In genomic region chr7:140179339-140179738, GRCh38 we compare ENCODE assay signal across 19 cellular contexts. TPM values are rescaled to one million over a fixed set of nuclear protein-coding genes. Genes with fewer than 3 reads are reported as not detected.
A peak's percentile ranks its signal among the peaks of the same experiment; 100 is the strongest.
DNase-seq lines count a peak whose midpoint lies in the region; TF ChIP-seq lines count a peak whose summit lies in the region.
"Had no signal": no experiment of that assay in that cellular context is flagged by ENCODE, and none has a peak within 500 bp of the region (broad histone marks: within the 10 kb centered on the region; RNA-seq: fewer than 3 reads in every experiment).

No MANE protein-coding gene starts in this region.

- H3K9me3 ChIP-seq in BLaER1 treated with 17β-estradiol and CSF1 and Interleukin-3, amounts not matched to agents 10 nM and 100 nM (replicated peaks in 1 of 11) = peaks cover 0 to 15% (median 0%) of the 10 kb centered on the region in 11 experiments; a peak in 10 of 22 replicates
- H3K9me3 ChIP-seq in endodermal cell (ENCODE audit: control insufficient read depth, low read length) (no peaks in the 10 kb centered on the region), testis (no peaks in the 10 kb centered on the region)

- peak overlapping the region in 6 of 11 experiments; percentile 87 to 98 (median 90); a peak in 11 of 22 replicates for H3K4me2 ChIP-seq in BLaER1 treated with 17β-estradiol and CSF1 and Interleukin-3, amounts not matched to agents 10 nM and 100 nM

- TF ChIP-seq CTCF in endodermal cell (conservative IDR thresholded peaks at IDR 0.05) = no peak
- no peak for TF ChIP-seq CTCF in testis (IDR thresholded peaks at IDR 0.05)

- peaks cover 16 to 26% (median 21%) of the 10 kb centered on the region in 10 experiments for H3K4me1 ChIP-seq in BLaER1 treated with 17β-estradiol and CSF1 and Interleukin-3, amounts not matched to agents 10 nM and 100 nM
- no peaks in the 10 kb centered on the region for H3K4me1 ChIP-seq in endodermal cell (ENCODE audit: control insufficient read depth, insufficient read depth, low read length)
- H3K4me1 ChIP-seq in testis = peaks cover 4% of the 10 kb centered on the region

- peaks cover 5 to 8% (median 7%) of the 10 kb centered on the region in 11 experiments; a peak in 19 of 22 replicates for H4K20me1 ChIP-seq in BLaER1 treated with 17β-estradiol and CSF1 and Interleukin-3, amounts not matched to agents 10 nM and 100 nM

- H3K27ac ChIP-seq in BLaER1 treated with 17β-estradiol and CSF1 and Interleukin-3, amounts not matched to agents 10 nM and 100 nM = peak overlapping the region in 1 of 11 experiments; percentile 100; a peak in 1 of 22 replicates
- H3K27ac ChIP-seq in endodermal cell (ENCODE audit: low read depth, low read length) (no peak overlapping the region), caudate nucleus (ENCODE audit: low read depth, low read length) (no peak overlapping the region), testis (no peak overlapping the region)
- H3K27ac ChIP-seq: 22Rv1, RWPE1 had no signal

- H3K36me3 Mint-ChIP-seq in IgD-negative memory B cell (peaks cover 3% of the 10 kb centered on the region), endodermal cell (ENCODE audit: low read depth) (peaks cover 1% of the 10 kb centered on the region)
- H3K36me3 Mint-ChIP-seq in dendritic cell treated with granulocyte-macrophage colony-stimulating factor and Interleukin-4, amounts not matched to agents 40 ng/mL and 50 ng/mL, for 4 days (ENCODE audit: low read depth) = peaks cover 44% of the 10 kb centered on the region

- peaks cover 11 to 16% (median 14%) of the 10 kb centered on the region in 3 donors for H3K4me1 Mint-ChIP-seq in IgD-negative memory B cell
- H3K4me1 Mint-ChIP-seq in dendritic cell treated with granulocyte-macrophage colony-stimulating factor and Interleukin-4, amounts not matched to agents 40 ng/mL and 50 ng/mL, for 4 days (ENCODE audit: low read depth) = peaks cover 28% of the 10 kb centered on the region
- H3K4me1 Mint-ChIP-seq in endodermal cell = peaks cover 12% of the 10 kb centered on the region

- H3K4me3 ChIP-seq in BLaER1 treated with 17β-estradiol and CSF1 and Interleukin-3, amounts not matched to agents 10 nM and 100 nM = peak overlapping the region in 4 of 10 experiments; percentile 90 to 99 (median 96); a peak in 8 of 20 replicates
- H3K4me3 ChIP-seq in endodermal cell (ENCODE audit: low read length) (no peak overlapping the region), testis (no peak overlapping the region)

- peak overlapping the region in 1 of 11 experiments; percentile 100; a peak in 1 of 22 replicates for H3K9ac ChIP-seq in BLaER1 treated with 17β-estradiol and CSF1 and Interleukin-3, amounts not matched to agents 10 nM and 100 nM
- H3K9ac ChIP-seq in endodermal cell (ENCODE audit: extremely low read depth, low read length, poor library complexity, severe bottlenecking) = no peak overlapping the region

- H3K27ac Mint-ChIP-seq in IgD-negative memory B cell = peak overlapping the region in 2 of 3 donors; percentile 60 to 99
- peak overlapping the region; percentile 11 for H3K27ac Mint-ChIP-seq in dendritic cell treated with granulocyte-macrophage colony-stimulating factor and Interleukin-4, amounts not matched to agents 40 ng/mL and 50 ng/mL, for 4 days
- H3K27ac Mint-ChIP-seq in endodermal cell = no peak overlapping the region
- H3K27ac Mint-ChIP-seq: B cell had no signal

- H3K4me3 Mint-ChIP-seq in IgD-negative memory B cell (peak overlapping the region in 1 of 4 donors; percentile 97), endodermal cell (no peak overlapping the region)
- H3K4me3 Mint-ChIP-seq in dendritic cell treated with granulocyte-macrophage colony-stimulating factor and Interleukin-4, amounts not matched to agents 40 ng/mL and 50 ng/mL, for 4 days = no peak overlapping the region

- H3K27me3 Mint-ChIP-seq in IgD-negative memory B cell (peaks cover 8% of the 10 kb centered on the region), endodermal cell (ENCODE audit: insufficient read depth) (peaks cover 34% of the 10 kb centered on the region)
- peaks cover 33% of the 10 kb centered on the region for H3K27me3 Mint-ChIP-seq in dendritic cell treated with granulocyte-macrophage colony-stimulating factor and Interleukin-4, amounts not matched to agents 40 ng/mL and 50 ng/mL, for 4 days

- DNase-seq in activated CD4-positive, alpha-beta T cell treated with anti-CD3 and anti-CD28 coated beads for 48 hours = peak; percentile 12
- DNase-seq in activated CD4-positive, alpha-beta T cell treated with anti-CD3 and anti-CD28 coated beads for 1 hour = no peak
- DNase-seq in endodermal cell (no peak), caudate nucleus (lab: John Stamatoyannopoulos, UW) (no peak), testis (no peak)
- DNase-seq: IMR-90, NCI-H1048, NCI-H1417, NCI-H1694, NCI-H2029 treated with DMSO at 0.1 percent for 48 hours, NCI-H2227 treated with DMSO at 0.1 percent for 48 hours, NCI-H526 treated with DMSO at 0.1 percent for 48 hours, SHP77 had no signal

- WGBS in endodermal cell (ENCODE audit: insufficient coverage in 1 of 2, insufficient read length in 1 of 2), 2 experiments = 87 to 95% methylated on average over 5 of the region's 5 CpGs
- WGBS in testis, 2 donors = 82 to 89% methylated on average over 5 of the region's 5 CpGs

- H3K9me3 Mint-ChIP-seq in IgD-negative memory B cell = no peaks in the 10 kb centered on the region
- H3K9me3 Mint-ChIP-seq in dendritic cell treated with granulocyte-macrophage colony-stimulating factor and Interleukin-4, amounts not matched to agents 40 ng/mL and 50 ng/mL, for 4 days = peaks cover 13% of the 10 kb centered on the region
- H3K9me3 Mint-ChIP-seq in endodermal cell = peaks cover 3% of the 10 kb centered on the region

- H3K27me3 ChIP-seq in BLaER1 treated with 17β-estradiol and CSF1 and Interleukin-3, amounts not matched to agents 10 nM and 100 nM = peaks cover 0 to 4% (median 0%) of the 10 kb centered on the region in 11 experiments; a peak in 1 of 22 replicates
- H3K27me3 ChIP-seq in endodermal cell (ENCODE audit: control insufficient read depth, insufficient read depth, low read length, poor library complexity, severe bottlenecking) (peaks cover 28% of the 10 kb centered on the region), testis (no peaks in the 10 kb centered on the region)

- intact Hi-C loops in dendritic cell treated with granulocyte-macrophage colony-stimulating factor and Interleukin-4, amounts not matched to agents 40 ng/mL and 50 ng/mL, for 4 days (cut with micrococcal nuclease) = loop anchor here (5.0 kb wide), 1 partner anchor 123 kb away; no protein-coding TSS in a partner anchor
- intact Hi-C loops in testis (cut with DNase I; ENCODE audit: low total_unique reads) = loop anchor here (10.0 kb wide), 1 partner anchor 145 kb away; no protein-coding TSS in a partner anchor

- no peak for TF ChIP-seq POLR2A in testis (IDR thresholded peaks at IDR 0.05)

- H3K36me3 ChIP-seq in BLaER1 treated with 17β-estradiol and CSF1 and Interleukin-3, amounts not matched to agents 10 nM and 100 nM = peaks cover 0 to 5% (median 0%) of the 10 kb centered on the region in 11 experiments; a peak in 4 of 22 replicates
- no peaks in the 10 kb centered on the region for H3K36me3 ChIP-seq in endodermal cell (ENCODE audit: control insufficient read depth, insufficient read depth, low read length)
- H3K36me3 ChIP-seq in testis (ENCODE audit: low read depth, missing control alignments) = no peaks in the 10 kb centered on the region

RNA-seq across cellular contexts. Expression of gene KDM7A, which starts 2.6 kb away (rescaled TPM):
- polyA plus RNA-seq in IgD-negative memory B cell = 3.8 TPM
- 10 to 100 TPM; 22.9 to 24.5 TPM for total RNA-seq in endodermal cell
- polyA plus RNA-seq in endodermal cell (2013, experiment 1 of 2) = 12.5 TPM
- polyA plus RNA-seq in endodermal cell (2013, experiment 2 of 2) = 11.5 TPM
- 10 to 100 TPM; 24.7 to 33.6 TPM for total RNA-seq in testis
- 24.1 TPM for polyA plus RNA-seq in testis (ENCODE audit: insufficient read depth, low read depth, low replicate concordance)
